ENCODE assay signal across 18 cellular contexts in the genomic region with DNA sequence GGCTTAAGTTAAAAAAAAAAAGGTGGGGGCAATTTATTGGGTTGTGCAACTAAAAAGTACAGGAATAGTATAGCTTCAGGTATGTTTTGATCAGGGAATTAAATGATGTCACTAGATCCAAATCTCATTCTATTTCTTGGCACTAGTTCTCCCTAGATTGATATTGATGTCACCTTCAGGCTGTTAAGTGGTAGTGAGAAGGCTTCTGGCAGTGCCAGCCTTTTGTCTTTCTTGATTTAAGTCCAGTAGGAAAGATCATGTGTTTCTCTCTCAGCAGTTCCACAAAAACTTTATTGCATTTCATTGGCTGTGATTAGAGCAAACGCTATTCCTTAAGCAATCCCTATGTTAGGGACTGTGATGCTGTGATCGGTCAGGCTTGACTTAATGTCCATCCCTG.
"Had no signal": no experiment of that assay in that cellular context is flagged by ENCODE, and none has a peak within 500 bp of the region (broad histone marks: within the 10 kb centered on the region; RNA-seq: fewer than 3 reads in every experiment).

No MANE protein-coding gene starts in this region.

- H3K27me3 ChIP-seq: SJSA1 had no signal

- H3K4me3 ChIP-seq: SJSA1, SK-N-MC had no signal

- H3K27ac ChIP-seq: RWPE1, SJSA1, SK-N-MC had no signal

- H3K9me3 ChIP-seq: SJSA1 had no signal

- DNase-seq: KBM-7, MV-4-11, NCI-H1048, NCI-H1105, NCI-H1436 treated with DMSO at 0.1 percent for 48 hours, NCI-H1694, NCI-H187 treated with DMSO at 0.1 percent for 48 hours, NCI-H2029 treated with DMSO at 0.1 percent for 48 hours, NCI-H2171 treated with DMSO at 0.1 percent for 48 hours, NCI-H345, NCI-H446 treated with DMSO at 0.1 percent for 48 hours, NCI-H510A treated with DMSO at 0.1 percent for 48 hours, NCI-H526, NCI-H82, SIG-M5 had no signal

- H3K36me3 ChIP-seq: SJSA1 had no signal
